Comparison of ENCODE assay signal across 1 cellular context in genomic region chr2:27628767-27629709, GRCh38.
A peak's percentile ranks its signal among the peaks of the same experiment; 100 is the strongest.
TF ChIP-seq lines count a peak whose summit lies in the region.

TSS of gene CCDC121 (minus strand) at chr2:27629012. CDS start at chr2:27627799, 1,213 bp downstream.
TSS of gene GPN1 (plus strand) at chr2:27629050. CDS start at chr2:27629059, 9 bp downstream.

TF ChIP-seq in K562, 482 proteins besides CTCF, POLR2A, EP300 and RAD21 (continued from another document and continues in another):
- TF ChIP-seq RREB1 (CRISPR knock-in tag; IDR thresholded peaks at IDR 0.05) (0 out of 2 replicates have a peak, but pooled peaks have one; percentile 51), ZNF589 (CRISPR knock-in tag; IDR thresholded peaks at IDR 0.05; ENCODE audit: low read depth) (0 out of 2 replicates have a peak, but pooled peaks have one; percentile 27), CREM (IDR thresholded peaks at IDR 0.05; ENCODE audit: low read depth) (peak; percentile 86), FOXO4 (CRISPR knock-in tag; IDR thresholded peaks at IDR 0.05) (no peak), MXI1 (IDR thresholded peaks at IDR 0.05; ENCODE audit: low read depth, low read length) (peak; percentile 80), XRCC3 (IDR thresholded peaks at IDR 0.05) (no peak), SRSF7 (optimal IDR thresholded peaks at IDR 0.05; ENCODE audit: low read depth, low read length) (no peak), NEUROD1 (IDR thresholded peaks at IDR 0.05; ENCODE audit: borderline replicate concordance, low read depth, low read length, partially characterized antibody) (no peak), FOSL1 (tag; conservative IDR thresholded peaks at IDR 0.05) (peak; percentile 74), THRAP3 (IDR thresholded peaks at IDR 0.05; ENCODE audit: borderline replicate concordance) (0 out of 2 replicates have a peak, but pooled peaks have one; percentile 39), ZNF316 (IDR thresholded peaks at IDR 0.05) (no peak), KDM5B (IDR thresholded peaks at IDR 0.05; ENCODE audit: insufficient replicate concordance, low read depth, low read length) (peak; percentile 98), POLR2H (tag; IDR thresholded peaks at IDR 0.05; ENCODE audit: low read depth) (peak; percentile 70), TCF3 (CRISPR knock-in tag; IDR thresholded peaks at IDR 0.05) (peak; percentile 25; the same call in 1 of the 2 replicates), DIDO1 (tag; IDR thresholded peaks at IDR 0.05; ENCODE audit: low read depth) (0 out of 2 replicates have a peak, but pooled peaks have one; percentile 50), MEIS2 (IDR thresholded peaks at IDR 0.05; ENCODE audit: partially characterized antibody) (no peak), STAT5A (IDR thresholded peaks at IDR 0.05; ENCODE audit: borderline replicate concordance, low read length) (no peak), MLX (CRISPR knock-in tag; conservative IDR thresholded peaks at IDR 0.05) (no peak), TSC22D4 (tag; IDR thresholded peaks at IDR 0.05) (no peak), FOXA1 (IDR thresholded peaks at IDR 0.05; ENCODE audit: borderline replicate concordance) (no peak), ELF4 (CRISPR knock-in tag; IDR thresholded peaks at IDR 0.05) (no peak), NKRF (IDR thresholded peaks at IDR 0.05; ENCODE audit: borderline replicate concordance) (peak; percentile 95), VEZF1 (CRISPR knock-in tag; IDR thresholded peaks at IDR 0.05) (peak; percentile 49; the same call in 1 of the 2 replicates), ZNF23 (CRISPR knock-in tag; IDR thresholded peaks at IDR 0.05) (no peak), TRIM28 (IDR thresholded peaks at IDR 0.05) (0 out of 2 replicates have a peak, but pooled peaks have one; percentile 24), PRMT5 (CRISPR knock-in tag; IDR thresholded peaks at IDR 0.05) (0 out of 2 replicates have a peak, but pooled peaks have one; percentile 46), HDGF (IDR thresholded peaks at IDR 0.05) (no peak), MITF (IDR thresholded peaks at IDR 0.05) (no peak), ZBTB11 (CRISPR knock-in tag; IDR thresholded peaks at IDR 0.05) (peak in 1 of 3 experiments; percentile 67; a peak in 2 of 6 replicates), BHLHE40 (IDR thresholded peaks at IDR 0.05; ENCODE audit: low read length) (no peak), ELF2 (CRISPR knock-in tag; IDR thresholded peaks at IDR 0.05) (no peak), ZNF311 (CRISPR knock-in tag; IDR thresholded peaks at IDR 0.05) (no peak), SIN3A (IDR thresholded peaks at IDR 0.05; ENCODE audit: borderline replicate concordance in 2 of 2, control insufficient read depth in 1 of 2, low read depth in 2 of 2, low read length in 2 of 2) (peak; percentile 91 to 94), ZFPM2 (CRISPR knock-in tag; IDR thresholded peaks at IDR 0.05) (no peak), DMBX1 (CRISPR knock-in tag; IDR thresholded peaks at IDR 0.05; ENCODE audit: borderline replicate concordance) (no peak), ZMIZ1 (IDR thresholded peaks at IDR 0.05; ENCODE audit: low read depth in 2 of 2, low read length in 2 of 2) (no peak), ARID1B (IDR thresholded peaks at IDR 0.05) (0 out of 2 replicates have a peak, but pooled peaks have one; percentile 17), PML (IDR thresholded peaks at IDR 0.05; ENCODE audit: low read length) (peak; percentile 73), FOS (IDR thresholded peaks at IDR 0.05; ENCODE audit: extremely low read depth, insufficient read length) (no peak), MYNN (IDR thresholded peaks at IDR 0.05) (peak; percentile 17; the same call in 1 of the 2 replicates), MYNN (CRISPR knock-in tag; IDR thresholded peaks at IDR 0.05) (no peak), YY1 (IDR thresholded peaks at IDR 0.05; ENCODE audit: borderline replicate concordance in 1 of 3, control insufficient read depth in 1 of 3, extremely low read depth in 1 of 3, insufficient read depth in 3 of 3, insufficient read length in 1 of 3, insufficient replicate concordance in 2 of 3, low read depth in 1 of 3, low read length in 2 of 3) (peak; percentile 85 to 98 (median 97))
